ENCODE assay signal across 1 cellular context in the genomic region with DNA sequence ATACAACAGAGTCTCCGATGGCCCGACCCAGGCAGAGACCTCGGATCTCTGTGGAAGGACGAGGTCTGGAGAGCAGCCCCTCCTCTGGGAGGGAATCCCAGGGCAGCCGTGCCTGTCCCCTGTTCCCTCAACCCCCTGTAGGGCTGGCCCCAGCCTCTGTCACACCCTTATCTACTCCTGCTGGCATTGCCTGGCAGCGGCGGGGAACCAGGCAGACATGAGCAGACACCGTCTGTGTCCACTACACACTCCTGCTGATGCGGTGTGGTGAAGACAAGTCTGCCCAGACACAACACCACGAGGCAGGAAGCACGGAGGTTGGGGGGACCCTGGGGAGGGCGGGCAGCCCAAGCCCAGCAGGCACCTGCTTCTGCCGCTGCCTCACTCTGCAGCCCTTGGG.
TF ChIP-seq lines count a peak whose summit lies in the region.

No MANE protein-coding gene starts in this region.

TF ChIP-seq in SK-N-SH, 30 proteins besides CTCF, POLR2A, EP300 and RAD21 (continued from another document):
- TF ChIP-seq, protein P1, sequence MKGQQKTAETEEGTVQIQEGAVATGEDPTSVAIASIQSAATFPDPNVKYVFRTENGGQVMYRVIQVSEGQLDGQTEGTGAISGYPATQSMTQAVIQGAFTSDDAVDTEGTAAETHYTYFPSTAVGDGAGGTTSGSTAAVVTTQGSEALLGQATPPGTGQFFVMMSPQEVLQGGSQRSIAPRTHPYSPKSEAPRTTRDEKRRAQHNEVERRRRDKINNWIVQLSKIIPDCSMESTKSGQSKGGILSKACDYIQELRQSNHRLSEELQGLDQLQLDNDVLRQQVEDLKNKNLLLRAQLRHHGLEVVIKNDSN (IDR thresholded peaks at IDR 0.05; ENCODE audit: borderline replicate concordance, low read depth): no peak
- no peak for TF ChIP-seq SIN3A (IDR thresholded peaks at IDR 0.05; ENCODE audit: borderline replicate concordance, low read depth, low read length)
- TF ChIP-seq CHD2 (IDR thresholded peaks at IDR 0.05; ENCODE audit: low read length, partially characterized antibody): no peak
- no peak for TF ChIP-seq RFX5 (IDR thresholded peaks at IDR 0.05; ENCODE audit: low read length)
- TF ChIP-seq SMC3 (IDR thresholded peaks at IDR 0.05; ENCODE audit: low read depth, low read length): no peak
- TF ChIP-seq ELF1 (IDR thresholded peaks at IDR 0.05): no peak
- TF ChIP-seq TAF1 (IDR thresholded peaks at IDR 0.05; ENCODE audit: borderline replicate concordance, low read depth, low read length): no peak
TF ChIP-seq in SK-N-SH: peak in this region for 0.
